8 cellular contexts compared by ENCODE assay signal in genomic region chr3:48400824-48401433, GRCh38. TPM values are rescaled to one million over a fixed set of nuclear protein-coding genes. Genes with fewer than 3 reads are reported as not detected.
DNase-seq lines count a peak whose midpoint lies in the region; ATAC-seq, FAIRE-seq and TF ChIP-seq lines count a peak whose summit lies in the region.

No MANE protein-coding gene starts in this region.

- H3K9me3 Mint-ChIP-seq in naive thymus-derived CD4-positive, alpha-beta T cell, result no peaks in the 10 kb centered on the region
- H3K9me3 Mint-ChIP-seq in stimulated activated naive CD8-positive, alpha-beta T cell treated with anti-CD3 and anti-CD28 coated beads, Interleukin-15, amount 100 ng/mL, for 72 hours, result no peaks in the 10 kb centered on the region

- no peaks in the 10 kb centered on the region for H3K36me3 Mint-ChIP-seq in naive thymus-derived CD4-positive, alpha-beta T cell

- DNase-seq in AG09309 (ENCODE audit: low read depth) (peak; percentile 3), GM18507 (ENCODE audit: extremely low spot score, insufficient read length, low read depth) (peak; percentile 82), NCI-H526 treated with DMSO at 0.1 percent for 48 hours (lab: John Stamatoyannopoulos, UW) (peak; percentile 12), esophagus muscularis mucosa (ENCODE audit: extremely low spot score) (no peak)
- peak; percentile 62 for DNase-seq in activated CD8-positive, alpha-beta memory T cell treated with anti-CD3 and anti-CD28 coated beads, Interleukin-2, amount 50 U/mL, for 4 hours
- DNase-seq in naive thymus-derived CD4-positive, alpha-beta T cell, result peak; percentile 33 to 76 (median 66)
- peak; percentile 57 to 61 for DNase-seq in stimulated activated naive CD8-positive, alpha-beta T cell treated with anti-CD3 and anti-CD28 coated beads, Interleukin-15, amount 100 ng/mL, for 72 hours

- POLR2A ChIA-PET in naive thymus-derived CD4-positive, alpha-beta T cell (lab: Charles Lee), result interaction anchor here (0.6 to 2.7 kb wide), 8 partner anchors 10 to 689 kb away, joined by 3 to 17 read pairs (median 3); partner anchors contain the start of genes CCDC51, SLC26A6 and TMA7

- intact Hi-C loops in esophagus muscularis mucosa (cut with DNase I), result loop anchor here (1.0 kb wide), 1 partner anchor 34 kb away; no protein-coding TSS in a partner anchor
- intact Hi-C loops in naive thymus-derived CD4-positive, alpha-beta T cell (cut with micrococcal nuclease), result loop anchor here (1.0 to 2.0 kb wide), 13 partner anchors 31 to 284 kb away; partner anchors contain the start of genes NCKIPSD (in 2 of the 2), UQCRC1 (in 2 of the 2) and PFKFB4 (in 1 of the 2)

- FAIRE-seq in GM18507 (lab: Jason Lieb, UNC), result peak; percentile 94

- peak overlapping the region in 1 of 9 donors; percentile 47 for H3K27ac Mint-ChIP-seq in naive thymus-derived CD4-positive, alpha-beta T cell
- peak overlapping the region in 1 of 2 donors; percentile 85 for H3K27ac Mint-ChIP-seq in stimulated activated naive CD8-positive, alpha-beta T cell treated with anti-CD3 and anti-CD28 coated beads, Interleukin-15, amount 100 ng/mL, for 72 hours

- H3K4me3 ChIP-seq in AG09309 (ENCODE audit: control insufficient read depth, low read depth, low read length), result no peak overlapping the region
- H3K4me3 ChIP-seq in esophagus muscularis mucosa, result no peak overlapping the region
- H3K4me3 ChIP-seq in naive thymus-derived CD4-positive, alpha-beta T cell (ENCODE audit: low read length), result no peak overlapping the region

- no peak for TF ChIP-seq POLR2A in esophagus muscularis mucosa (IDR thresholded peaks at IDR 0.05; ENCODE audit: low read depth)

- H3K4me1 ChIP-seq in esophagus muscularis mucosa, result peaks cover 14 to 51% (median 33%) of the 10 kb centered on the region in 4 donors
- H3K4me1 ChIP-seq in naive thymus-derived CD4-positive, alpha-beta T cell (ENCODE audit: control insufficient read depth in 2 of 2, insufficient read depth in 2 of 2, low read length in 2 of 2), result no peaks in the 10 kb centered on the region

- no peak overlapping the region for H3K4me3 Mint-ChIP-seq in naive thymus-derived CD4-positive, alpha-beta T cell
- no peak overlapping the region for H3K4me3 Mint-ChIP-seq in stimulated activated naive CD8-positive, alpha-beta T cell treated with anti-CD3 and anti-CD28 coated beads, Interleukin-15, amount 100 ng/mL, for 72 hours

- H3K4me1 Mint-ChIP-seq in naive thymus-derived CD4-positive, alpha-beta T cell, result peaks cover 0 to 3% (median 0%) of the 10 kb centered on the region in 7 donors
- H3K4me1 Mint-ChIP-seq in stimulated activated naive CD8-positive, alpha-beta T cell treated with anti-CD3 and anti-CD28 coated beads, Interleukin-15, amount 100 ng/mL, for 72 hours, result no peaks in the 10 kb centered on the region

- peaks cover 15 to 26% (median 24%) of the 10 kb centered on the region in 4 donors for H3K36me3 ChIP-seq in esophagus muscularis mucosa
- no peaks in the 10 kb centered on the region for H3K36me3 ChIP-seq in naive thymus-derived CD4-positive, alpha-beta T cell (ENCODE audit: control insufficient read depth in 2 of 3, insufficient read depth in 3 of 3, low read length in 3 of 3)

- peaks cover 0 to 7% (median 3%) of the 10 kb centered on the region in 5 donors for H3K27me3 Mint-ChIP-seq in naive thymus-derived CD4-positive, alpha-beta T cell
- H3K27me3 Mint-ChIP-seq in stimulated activated naive CD8-positive, alpha-beta T cell treated with anti-CD3 and anti-CD28 coated beads, Interleukin-15, amount 100 ng/mL, for 72 hours, result peaks cover 11% of the 10 kb centered on the region

- WGBS in esophagus muscularis mucosa, result 62% methylated on average over 6 of the region's 6 CpGs

- TF ChIP-seq EP300 in esophagus muscularis mucosa (IDR thresholded peaks at IDR 0.05), result no peak

- ATAC-seq in naive thymus-derived CD4-positive, alpha-beta T cell, result peak; percentile 86
- ATAC-seq in stimulated activated naive CD8-positive, alpha-beta T cell treated with anti-CD3 and anti-CD28 coated beads, Interleukin-15, amount 100 ng/mL, for 72 hours, result peak; percentile 79
- no peak for ATAC-seq in HG02970 (IDR thresholded peaks at IDR 0.05; ENCODE audit: low FRiP score, unreplicated experiment)

- H3K9me3 ChIP-seq in esophagus muscularis mucosa, result no peaks in the 10 kb centered on the region
- no peaks in the 10 kb centered on the region for H3K9me3 ChIP-seq in naive thymus-derived CD4-positive, alpha-beta T cell (ENCODE audit: control insufficient read depth in 2 of 3, low read length in 3 of 3)

- peak overlapping the region; percentile 84 to 96 (median 95) for H3K27ac ChIP-seq in esophagus muscularis mucosa (replicated peaks in 1 of 4)
- no peak overlapping the region for H3K27ac ChIP-seq in naive thymus-derived CD4-positive, alpha-beta T cell (ENCODE audit: low read depth, low read length)

- CTCF ChIA-PET in naive thymus-derived CD4-positive, alpha-beta T cell (lab: Charles Lee), result interaction anchor here (0.6 to 5.8 kb wide), 43 partner anchors 11 to 282 kb away, joined by 3 to 187 read pairs (median 4); partner anchors contain the start of genes ATRIP, CCDC51, PFKFB4 and PLXNB1

- H3K27me3 ChIP-seq in esophagus muscularis mucosa, result no peaks in the 10 kb centered on the region
- no peaks in the 10 kb centered on the region for H3K27me3 ChIP-seq in naive thymus-derived CD4-positive, alpha-beta T cell (ENCODE audit: control insufficient read depth in 2 of 2, insufficient read depth in 2 of 2, low read length in 2 of 2)

- TF ChIP-seq CTCF in AG09309 (IDR thresholded peaks at IDR 0.05; ENCODE audit: control insufficient read depth, insufficient read depth, low read depth, low read length, missing control alignments), result peak; percentile 82
- TF ChIP-seq CTCF in esophagus muscularis mucosa (IDR thresholded peaks at IDR 0.05), result peak; percentile 79 to 98 (median 84)

RNA-seq across cellular contexts. Expression of gene FBXW12, which starts 28.9 kb away (rescaled TPM):
- total RNA-seq in esophagus muscularis mucosa, result under 1 TPM in 1 of 4 donors, not detected in 3; 0.65 TPM
- total RNA-seq in naive thymus-derived CD4-positive, alpha-beta T cell, result not detected
- not detected for polyA plus RNA-seq in naive thymus-derived CD4-positive, alpha-beta T cell

RNA-seq across cellular contexts. Expression of gene PLXNB1, which starts 29.0 kb away (rescaled TPM):
- 100 to 1,000 TPM; 120 to 200 (median 152) TPM for total RNA-seq in esophagus muscularis mucosa
- total RNA-seq in naive thymus-derived CD4-positive, alpha-beta T cell, result 1 to 10 TPM in 4 of 5 experiments, under 1 TPM in 1; 0.79 to 3.3 (median 2.7) TPM
- not detected for polyA plus RNA-seq in naive thymus-derived CD4-positive, alpha-beta T cell

RNA-seq across cellular contexts. Expression of gene CCDC51, which starts 39.0 kb away (rescaled TPM):
- total RNA-seq in esophagus muscularis mucosa, result 10 to 100 TPM; 15.6 to 26.6 (median 23.0) TPM
- total RNA-seq in naive thymus-derived CD4-positive, alpha-beta T cell, result 10 to 100 TPM in 1 of 5 experiments, 1 to 10 TPM in 4; 3.6 to 16.5 (median 5.0) TPM
- polyA plus RNA-seq in naive thymus-derived CD4-positive, alpha-beta T cell, result 10 to 100 TPM; 10.2 to 14.3 TPM

RNA-seq across cellular contexts. Expression of gene TMA7, which starts 39.1 kb away (rescaled TPM):
- total RNA-seq in esophagus muscularis mucosa, result 100 to 1,000 TPM; 167 to 270 (median 205) TPM
- total RNA-seq in naive thymus-derived CD4-positive, alpha-beta T cell, result 100 to 1,000 TPM; 193 to 278 (median 236) TPM
- 100 to 1,000 TPM; 512 to 752 TPM for polyA plus RNA-seq in naive thymus-derived CD4-positive, alpha-beta T cell

RNA-seq across cellular contexts. Expression of gene ATRIP, which starts 45.6 kb away (rescaled TPM):
- total RNA-seq in esophagus muscularis mucosa, result 1 to 10 TPM; 4.2 to 8.5 (median 5.3) TPM
- 10 to 100 TPM in 3 of 5 experiments, 1 to 10 TPM in 2; 7.9 to 14.2 (median 12.5) TPM for total RNA-seq in naive thymus-derived CD4-positive, alpha-beta T cell
- 10 to 100 TPM; 10.7 to 16.2 TPM for polyA plus RNA-seq in naive thymus-derived CD4-positive, alpha-beta T cell

Comparison
In these comparisons a context has a peak if more than half of its experiments do, and no peak if none do; other contexts are left out.
1. RNA of gene PLXNB1, which starts 29.0 kb away (total RNA-seq): 120 to 200 TPM in esophagus muscularis mucosa; 0.79 to 3.3 TPM in naive thymus-derived CD4-positive, alpha-beta T cell; every median in the first group is over 10 times any median in the second.